ENCODE assay signal across 1 cellular context in the genomic region with DNA sequence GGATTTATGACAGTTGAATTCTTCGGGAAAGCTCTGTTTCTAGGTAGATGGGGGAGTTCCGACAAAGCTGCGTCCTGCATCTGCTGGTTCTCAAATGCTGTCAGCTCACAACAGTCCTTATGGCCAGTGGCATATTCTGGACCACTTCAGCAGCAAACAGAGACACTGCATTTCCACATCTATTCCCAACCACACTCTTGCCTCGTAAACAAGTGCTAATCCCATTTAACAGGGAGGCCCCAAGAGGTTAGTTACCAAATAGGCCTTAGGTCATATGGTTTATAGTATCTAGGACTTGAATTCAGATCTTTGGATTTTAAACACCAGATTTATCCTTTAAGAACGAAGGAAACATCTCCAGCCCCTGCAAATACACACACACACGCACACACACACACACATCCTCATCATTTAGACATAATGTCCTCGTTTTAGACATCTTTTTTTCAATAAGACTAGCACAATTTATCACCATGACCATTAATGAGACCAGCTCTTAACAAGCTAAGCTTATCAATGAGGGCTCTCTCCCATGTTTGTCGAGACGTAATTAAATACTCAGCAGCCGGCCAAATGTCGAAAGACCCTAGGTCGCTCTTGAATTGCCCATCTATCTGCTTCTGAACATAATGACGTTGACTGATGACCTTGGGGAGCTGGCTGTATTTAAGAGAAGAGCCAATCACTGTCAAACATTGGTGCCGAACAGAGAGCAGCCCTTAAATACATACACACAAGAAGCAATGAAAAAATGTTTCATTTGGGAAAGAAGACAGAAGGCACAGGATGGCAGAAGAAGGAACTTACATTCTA.
TF ChIP-seq lines count a peak whose summit lies in the region.

No MANE protein-coding gene starts in this region.

TF ChIP-seq in K562, 482 proteins besides CTCF, POLR2A, EP300 and RAD21 (continued from another document):
- TF ChIP-seq, protein P1, sequence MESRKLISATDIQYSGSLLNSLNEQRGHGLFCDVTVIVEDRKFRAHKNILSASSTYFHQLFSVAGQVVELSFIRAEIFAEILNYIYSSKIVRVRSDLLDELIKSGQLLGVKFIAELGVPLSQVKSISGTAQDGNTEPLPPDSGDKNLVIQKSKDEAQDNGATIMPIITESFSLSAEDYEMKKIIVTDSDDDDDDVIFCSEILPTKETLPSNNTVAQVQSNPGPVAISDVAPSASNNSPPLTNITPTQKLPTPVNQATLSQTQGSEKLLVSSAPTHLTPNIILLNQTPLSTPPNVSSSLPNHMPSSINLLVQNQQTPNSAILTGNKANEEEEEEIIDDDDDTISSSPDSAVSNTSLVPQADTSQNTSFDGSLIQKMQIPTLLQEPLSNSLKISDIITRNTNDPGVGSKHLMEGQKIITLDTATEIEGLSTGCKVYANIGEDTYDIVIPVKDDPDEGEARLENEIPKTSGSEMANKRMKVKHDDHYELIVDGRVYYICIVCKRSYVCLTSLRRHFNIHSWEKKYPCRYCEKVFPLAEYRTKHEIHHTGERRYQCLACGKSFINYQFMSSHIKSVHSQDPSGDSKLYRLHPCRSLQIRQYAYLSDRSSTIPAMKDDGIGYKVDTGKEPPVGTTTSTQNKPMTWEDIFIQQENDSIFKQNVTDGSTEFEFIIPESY (CRISPR knock-in tag; IDR thresholded peaks at IDR 0.05): no peak
- TF ChIP-seq, protein P2, sequence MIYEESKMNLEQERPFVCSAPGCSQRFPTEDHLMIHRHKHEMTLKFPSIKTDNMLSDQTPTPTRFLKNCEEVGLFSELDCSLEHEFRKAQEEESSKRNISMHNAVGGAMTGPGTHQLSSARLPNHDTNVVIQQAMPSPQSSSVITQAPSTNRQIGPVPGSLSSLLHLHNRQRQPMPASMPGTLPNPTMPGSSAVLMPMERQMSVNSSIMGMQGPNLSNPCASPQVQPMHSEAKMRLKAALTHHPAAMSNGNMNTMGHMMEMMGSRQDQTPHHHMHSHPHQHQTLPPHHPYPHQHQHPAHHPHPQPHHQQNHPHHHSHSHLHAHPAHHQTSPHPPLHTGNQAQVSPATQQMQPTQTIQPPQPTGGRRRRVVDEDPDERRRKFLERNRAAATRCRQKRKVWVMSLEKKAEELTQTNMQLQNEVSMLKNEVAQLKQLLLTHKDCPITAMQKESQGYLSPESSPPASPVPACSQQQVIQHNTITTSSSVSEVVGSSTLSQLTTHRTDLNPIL (CRISPR knock-in tag; IDR thresholded peaks at IDR 0.05): no peak
- TF ChIP-seq, protein P3, sequence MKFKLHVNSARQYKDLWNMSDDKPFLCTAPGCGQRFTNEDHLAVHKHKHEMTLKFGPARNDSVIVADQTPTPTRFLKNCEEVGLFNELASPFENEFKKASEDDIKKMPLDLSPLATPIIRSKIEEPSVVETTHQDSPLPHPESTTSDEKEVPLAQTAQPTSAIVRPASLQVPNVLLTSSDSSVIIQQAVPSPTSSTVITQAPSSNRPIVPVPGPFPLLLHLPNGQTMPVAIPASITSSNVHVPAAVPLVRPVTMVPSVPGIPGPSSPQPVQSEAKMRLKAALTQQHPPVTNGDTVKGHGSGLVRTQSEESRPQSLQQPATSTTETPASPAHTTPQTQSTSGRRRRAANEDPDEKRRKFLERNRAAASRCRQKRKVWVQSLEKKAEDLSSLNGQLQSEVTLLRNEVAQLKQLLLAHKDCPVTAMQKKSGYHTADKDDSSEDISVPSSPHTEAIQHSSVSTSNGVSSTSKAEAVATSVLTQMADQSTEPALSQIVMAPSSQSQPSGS (CRISPR knock-in tag; IDR thresholded peaks at IDR 0.05): no peak
- no peak for TF ChIP-seq SMARCB1 (IDR thresholded peaks at IDR 0.05; ENCODE audit: insufficient read length, low read depth)
- peak; percentile 36; the same call in 1 of the 2 replicates for TF ChIP-seq ESRRA (IDR thresholded peaks at IDR 0.05; ENCODE audit: borderline replicate concordance, low read depth)
- TF ChIP-seq, protein P4, sequence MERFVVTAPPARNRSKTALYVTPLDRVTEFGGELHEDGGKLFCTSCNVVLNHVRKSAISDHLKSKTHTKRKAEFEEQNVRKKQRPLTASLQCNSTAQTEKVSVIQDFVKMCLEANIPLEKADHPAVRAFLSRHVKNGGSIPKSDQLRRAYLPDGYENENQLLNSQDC (CRISPR knock-in tag; IDR thresholded peaks at IDR 0.05): no peak
